5 cellular contexts compared by ENCODE assay signal in the genomic region with DNA sequence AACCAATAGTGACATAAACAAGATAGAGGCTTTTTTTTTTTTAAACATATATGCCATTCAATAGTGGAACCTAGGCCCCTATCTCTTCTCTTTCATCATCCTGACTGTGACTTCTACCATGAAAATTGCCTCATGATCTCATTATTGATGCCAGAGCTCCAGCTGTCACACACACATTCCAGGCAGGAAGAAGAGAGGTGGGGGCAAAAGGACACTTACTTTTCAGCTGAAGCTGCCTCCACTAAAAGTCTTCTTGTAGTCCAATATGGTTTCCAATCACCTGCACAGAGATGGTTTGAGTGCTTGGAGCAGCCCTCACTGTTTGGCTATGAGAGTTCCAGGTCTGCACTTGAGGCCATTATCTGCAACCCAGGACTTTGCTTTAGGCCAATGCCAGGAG.
TF ChIP-seq lines count a peak whose summit lies in the region.

No MANE protein-coding gene starts in this region.

TF ChIP-seq in HEK293, 187 proteins besides CTCF, POLR2A, EP300 and RAD21:
- peak; percentile 57 for TF ChIP-seq SETDB1 (IDR thresholded peaks at IDR 0.05; ENCODE audit: insufficient read length, low read length)
- TF ChIP-seq, protein P1, sequence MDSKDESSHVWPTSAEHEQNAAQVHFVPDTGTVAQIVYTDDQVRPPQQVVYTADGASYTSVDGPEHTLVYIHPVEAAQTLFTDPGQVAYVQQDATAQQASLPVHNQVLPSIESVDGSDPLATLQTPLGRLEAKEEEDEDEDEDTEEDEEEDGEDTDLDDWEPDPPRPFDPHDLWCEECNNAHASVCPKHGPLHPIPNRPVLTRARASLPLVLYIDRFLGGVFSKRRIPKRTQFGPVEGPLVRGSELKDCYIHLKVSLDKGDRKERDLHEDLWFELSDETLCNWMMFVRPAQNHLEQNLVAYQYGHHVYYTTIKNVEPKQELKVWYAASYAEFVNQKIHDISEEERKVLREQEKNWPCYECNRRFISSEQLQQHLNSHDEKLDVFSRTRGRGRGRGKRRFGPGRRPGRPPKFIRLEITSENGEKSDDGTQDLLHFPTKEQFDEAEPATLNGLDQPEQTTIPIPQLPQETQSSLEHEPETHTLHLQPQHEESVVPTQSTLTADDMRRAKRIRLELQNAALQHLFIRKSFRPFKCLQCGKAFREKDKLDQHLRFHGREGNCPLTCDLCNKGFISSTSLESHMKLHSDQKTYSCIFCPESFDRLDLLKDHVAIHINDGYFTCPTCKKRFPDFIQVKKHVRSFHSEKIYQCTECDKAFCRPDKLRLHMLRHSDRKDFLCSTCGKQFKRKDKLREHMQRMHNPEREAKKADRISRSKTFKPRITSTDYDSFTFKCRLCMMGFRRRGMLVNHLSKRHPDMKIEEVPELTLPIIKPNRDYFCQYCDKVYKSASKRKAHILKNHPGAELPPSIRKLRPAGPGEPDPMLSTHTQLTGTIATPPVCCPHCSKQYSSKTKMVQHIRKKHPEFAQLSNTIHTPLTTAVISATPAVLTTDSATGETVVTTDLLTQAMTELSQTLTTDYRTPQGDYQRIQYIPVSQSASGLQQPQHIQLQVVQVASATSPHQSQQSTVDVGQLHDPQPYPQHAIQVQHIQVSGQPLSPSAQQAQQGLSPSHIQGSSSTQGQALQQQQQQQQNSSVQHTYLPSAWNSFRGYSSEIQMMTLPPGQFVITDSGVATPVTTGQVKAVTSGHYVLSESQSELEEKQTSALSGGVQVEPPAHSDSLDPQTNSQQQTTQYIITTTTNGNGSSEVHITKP (tag by site-specific recombination; IDR thresholded peaks at IDR 0.05): no peak

TF ChIP-seq in WTC11, 78 proteins besides CTCF, POLR2A, EP300 and RAD21:
- TF ChIP-seq, protein P2, sequence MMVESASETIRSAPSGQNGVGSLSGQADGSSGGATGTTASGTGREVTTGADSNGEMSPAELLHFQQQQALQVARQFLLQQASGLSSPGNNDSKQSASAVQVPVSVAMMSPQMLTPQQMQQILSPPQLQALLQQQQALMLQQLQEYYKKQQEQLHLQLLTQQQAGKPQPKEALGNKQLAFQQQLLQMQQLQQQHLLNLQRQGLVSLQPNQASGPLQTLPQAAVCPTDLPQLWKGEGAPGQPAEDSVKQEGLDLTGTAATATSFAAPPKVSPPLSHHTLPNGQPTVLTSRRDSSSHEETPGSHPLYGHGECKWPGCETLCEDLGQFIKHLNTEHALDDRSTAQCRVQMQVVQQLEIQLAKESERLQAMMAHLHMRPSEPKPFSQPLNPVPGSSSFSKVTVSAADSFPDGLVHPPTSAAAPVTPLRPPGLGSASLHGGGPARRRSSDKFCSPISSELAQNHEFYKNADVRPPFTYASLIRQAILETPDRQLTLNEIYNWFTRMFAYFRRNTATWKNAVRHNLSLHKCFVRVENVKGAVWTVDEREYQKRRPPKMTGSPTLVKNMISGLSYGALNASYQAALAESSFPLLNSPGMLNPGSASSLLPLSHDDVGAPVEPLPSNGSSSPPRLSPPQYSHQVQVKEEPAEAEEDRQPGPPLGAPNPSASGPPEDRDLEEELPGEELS (CRISPR knock-in tag; IDR thresholded peaks at IDR 0.05): no peak
- TF ChIP-seq GTF2I (CRISPR knock-in tag; conservative IDR thresholded peaks at IDR 0.05): peak; percentile 70; the same call in 1 of the 2 replicates

TF ChIP-seq in K562, 482 proteins besides CTCF, POLR2A, EP300 and RAD21 (continues in another document):
- no peak for TF ChIP-seq ZNF75A (CRISPR knock-in tag; IDR thresholded peaks at IDR 0.05)
- TF ChIP-seq ZNF197 (CRISPR knock-in tag; IDR thresholded peaks at IDR 0.05; ENCODE audit: low read depth): no peak
- peak; percentile 99 for TF ChIP-seq HLTF (IDR thresholded peaks at IDR 0.05)
- TF ChIP-seq E2F3 (CRISPR knock-in tag; IDR thresholded peaks at IDR 0.05): no peak
- no peak for TF ChIP-seq GATA2 (CRISPR knock-in tag; IDR thresholded peaks at IDR 0.05)
- TF ChIP-seq L3MBTL2 (IDR thresholded peaks at IDR 0.05): no peak
- TF ChIP-seq KAT7 (CRISPR knock-in tag; IDR thresholded peaks at IDR 0.05; ENCODE audit: borderline replicate concordance): no peak
- no peak for TF ChIP-seq CHD2 (IDR thresholded peaks at IDR 0.05; ENCODE audit: low read depth, low read length)
- no peak for TF ChIP-seq ZNF143 (CRISPR knock-in tag; IDR thresholded peaks at IDR 0.05)
- TF ChIP-seq PURB (CRISPR knock-in tag; IDR thresholded peaks at IDR 0.05; ENCODE audit: low read depth): no peak
- no peak for TF ChIP-seq ILF3 (IDR thresholded peaks at IDR 0.05; ENCODE audit: borderline replicate concordance)
- peak; percentile 94 for TF ChIP-seq ADNP (tag; IDR thresholded peaks at IDR 0.05)
- no peak for TF ChIP-seq MTA1 (IDR thresholded peaks at IDR 0.05; ENCODE audit: borderline replicate concordance)
- TF ChIP-seq DPF2 (IDR thresholded peaks at IDR 0.05): no peak
- TF ChIP-seq, protein P3, sequence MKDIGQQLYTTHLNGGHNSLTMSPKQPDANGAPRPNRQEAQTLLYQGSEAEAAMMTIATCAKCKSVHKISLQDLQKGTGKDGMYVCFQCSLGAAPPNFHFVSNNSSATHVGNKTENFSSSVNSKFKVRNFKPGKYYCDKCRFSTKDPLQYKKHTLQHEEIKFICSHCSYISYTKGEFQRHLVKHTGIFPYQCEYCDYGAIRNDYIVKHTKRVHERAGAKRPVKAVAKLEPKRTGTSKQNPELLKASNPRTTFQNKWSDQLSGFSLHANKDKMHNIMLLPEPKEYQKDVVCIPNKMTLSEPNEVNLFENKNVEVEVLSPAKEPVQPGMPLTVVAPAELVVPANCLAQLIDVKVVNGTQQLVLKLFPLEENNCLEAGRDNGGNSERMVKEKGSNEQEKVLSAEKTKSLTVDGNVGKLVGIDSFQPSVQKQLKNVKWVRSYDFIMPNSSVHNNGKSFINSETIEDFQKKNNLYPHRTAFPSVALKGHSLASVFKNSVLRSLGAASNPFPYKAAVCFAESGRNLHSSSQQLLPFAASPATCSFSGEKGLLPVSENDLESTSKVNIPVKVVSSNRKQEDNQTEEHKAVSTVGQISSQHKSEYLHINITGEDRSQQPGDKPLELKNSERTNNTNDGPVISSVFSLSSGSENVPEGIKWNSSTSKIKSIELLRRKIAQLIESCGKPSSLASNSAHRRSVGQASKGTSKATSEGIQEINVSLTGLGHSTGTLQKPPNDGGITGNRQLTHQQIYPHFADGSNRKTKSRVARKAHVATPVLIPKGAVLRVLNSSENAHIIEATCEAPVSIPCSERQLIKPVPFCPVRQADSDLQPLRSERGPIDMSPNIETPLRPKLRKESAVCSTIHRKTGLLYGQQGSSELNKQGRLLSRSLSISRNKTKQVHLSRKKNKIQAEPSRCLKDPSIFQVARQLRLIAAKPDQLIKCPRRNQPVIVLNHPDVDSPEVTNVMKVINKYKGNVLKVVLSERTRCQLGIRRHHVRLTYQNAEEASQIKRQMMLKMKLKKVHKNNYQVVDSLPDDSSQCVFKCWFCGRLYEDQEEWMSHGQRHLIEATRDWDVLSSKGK (CRISPR knock-in tag; IDR thresholded peaks at IDR 0.05): no peak
- TF ChIP-seq ZNF121 (CRISPR knock-in tag; conservative IDR thresholded peaks at IDR 0.05): no peak
- no peak for TF ChIP-seq RFX5 (IDR thresholded peaks at IDR 0.05; ENCODE audit: low read depth, low read length)
- no peak for TF ChIP-seq HDAC6 (IDR thresholded peaks at IDR 0.05; ENCODE audit: low read depth, low read length)
- no peak for TF ChIP-seq ZNF589 (CRISPR knock-in tag; IDR thresholded peaks at IDR 0.05; ENCODE audit: low read depth)

TF ChIP-seq in H1, 55 proteins besides CTCF, POLR2A, EP300 and RAD21:
- TF ChIP-seq JUN (IDR thresholded peaks at IDR 0.05; ENCODE audit: low read depth, low read length) (no peak), NRF1 (IDR thresholded peaks at IDR 0.05; ENCODE audit: low read depth, low read length) (no peak), HDAC2 (IDR thresholded peaks at IDR 0.05; ENCODE audit: borderline replicate concordance in 1 of 2, low read depth in 2 of 2, low read length in 2 of 2) (0 out of 4 replicates have a peak, but pooled peaks of 1 of the 2 experiments have one; percentile 31), KDM4A (IDR thresholded peaks at IDR 0.05; ENCODE audit: low read depth, low read length, severe bottlenecking) (no peak), POLR2AphosphoS5 (IDR thresholded peaks at IDR 0.05; ENCODE audit: low read depth, low read length) (no peak), HDAC6 (IDR thresholded peaks at IDR 0.05; ENCODE audit: low read depth, low read length) (no peak), TCF12 (IDR thresholded peaks at IDR 0.05; ENCODE audit: low read depth, low read length) (no peak), SIX5 (IDR thresholded peaks at IDR 0.05; ENCODE audit: low read depth, low read length) (no peak), ZNF274 (IDR thresholded peaks at IDR 0.05; ENCODE audit: borderline replicate concordance, extremely low read depth, low read length) (no peak), RFX5 (IDR thresholded peaks at IDR 0.05; ENCODE audit: borderline replicate concordance, low read depth, low read length) (no peak), RXRA (IDR thresholded peaks at IDR 0.05; ENCODE audit: insufficient read depth, low read depth, low read length) (no peak), BRCA1 (IDR thresholded peaks at IDR 0.05; ENCODE audit: low read depth, low read length) (no peak), KDM1A (IDR thresholded peaks at IDR 0.05; ENCODE audit: borderline replicate concordance, low read length) (peak; percentile 77; the same call in 1 of the 2 replicates), TAF7 (optimal IDR thresholded peaks at IDR 0.05; ENCODE audit: borderline replicate concordance, low read depth, low read length) (no peak), CBX8 (IDR thresholded peaks at IDR 0.05; ENCODE audit: borderline replicate concordance, low read depth, low read length) (no peak)
- TF ChIP-seq, protein P4, sequence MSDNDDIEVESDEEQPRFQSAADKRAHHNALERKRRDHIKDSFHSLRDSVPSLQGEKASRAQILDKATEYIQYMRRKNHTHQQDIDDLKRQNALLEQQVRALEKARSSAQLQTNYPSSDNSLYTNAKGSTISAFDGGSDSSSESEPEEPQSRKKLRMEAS (IDR thresholded peaks at IDR 0.05): no peak

TF ChIP-seq in HepG2, 621 proteins besides CTCF, POLR2A, EP300 and RAD21:
- TF ChIP-seq, protein P5, sequence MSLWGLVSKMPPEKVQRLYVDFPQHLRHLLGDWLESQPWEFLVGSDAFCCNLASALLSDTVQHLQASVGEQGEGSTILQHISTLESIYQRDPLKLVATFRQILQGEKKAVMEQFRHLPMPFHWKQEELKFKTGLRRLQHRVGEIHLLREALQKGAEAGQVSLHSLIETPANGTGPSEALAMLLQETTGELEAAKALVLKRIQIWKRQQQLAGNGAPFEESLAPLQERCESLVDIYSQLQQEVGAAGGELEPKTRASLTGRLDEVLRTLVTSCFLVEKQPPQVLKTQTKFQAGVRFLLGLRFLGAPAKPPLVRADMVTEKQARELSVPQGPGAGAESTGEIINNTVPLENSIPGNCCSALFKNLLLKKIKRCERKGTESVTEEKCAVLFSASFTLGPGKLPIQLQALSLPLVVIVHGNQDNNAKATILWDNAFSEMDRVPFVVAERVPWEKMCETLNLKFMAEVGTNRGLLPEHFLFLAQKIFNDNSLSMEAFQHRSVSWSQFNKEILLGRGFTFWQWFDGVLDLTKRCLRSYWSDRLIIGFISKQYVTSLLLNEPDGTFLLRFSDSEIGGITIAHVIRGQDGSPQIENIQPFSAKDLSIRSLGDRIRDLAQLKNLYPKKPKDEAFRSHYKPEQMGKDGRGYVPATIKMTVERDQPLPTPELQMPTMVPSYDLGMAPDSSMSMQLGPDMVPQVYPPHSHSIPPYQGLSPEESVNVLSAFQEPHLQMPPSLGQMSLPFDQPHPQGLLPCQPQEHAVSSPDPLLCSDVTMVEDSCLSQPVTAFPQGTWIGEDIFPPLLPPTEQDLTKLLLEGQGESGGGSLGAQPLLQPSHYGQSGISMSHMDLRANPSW (CRISPR knock-in tag; IDR thresholded peaks at IDR 0.05; ENCODE audit: borderline replicate concordance): no peak
TF ChIP-seq in HepG2: peak in this region for 0.
